Comparison of ENCODE assay signal across 6 cellular contexts in the genomic region with DNA sequence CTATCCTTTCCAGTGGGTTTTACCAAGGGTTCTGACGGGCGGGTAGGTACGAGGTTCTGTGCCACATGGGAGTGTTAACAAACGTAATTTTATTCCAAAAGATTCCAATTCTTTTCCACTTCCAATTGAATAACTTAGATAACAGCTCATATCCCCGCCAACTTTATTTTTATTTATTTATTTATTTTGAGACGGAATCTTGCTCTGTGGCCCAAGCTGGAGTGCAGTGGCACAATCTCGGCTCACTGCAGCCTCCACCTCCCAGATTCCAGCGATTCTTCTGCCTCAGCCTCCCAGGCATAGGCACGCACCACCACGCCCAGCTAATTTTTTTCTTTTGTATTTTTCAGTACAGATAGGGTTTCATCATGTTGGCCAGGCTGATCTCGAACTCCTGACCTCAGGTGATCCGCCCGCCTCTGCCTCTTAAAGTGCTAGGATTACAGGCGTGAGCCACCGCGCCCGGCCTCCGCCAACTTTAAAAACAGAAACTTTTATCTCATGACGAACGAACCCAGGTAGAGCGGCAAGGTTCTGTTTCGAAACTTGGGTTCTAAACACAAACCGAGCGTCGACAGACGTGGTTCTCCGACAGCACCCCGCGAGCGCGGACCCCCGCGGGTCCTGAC. TPM values are rescaled to one million over a fixed set of nuclear protein-coding genes. Genes with fewer than 3 reads are reported as not detected.
DNase-seq lines count a peak whose midpoint lies in the region; ATAC-seq and TF ChIP-seq lines count a peak whose summit lies in the region.

No MANE protein-coding gene starts in this region.

- no peaks in the 10 kb centered on the region for H3K27me3 ChIP-seq in PC-3 (ENCODE audit: low read length)
- H3K27me3 ChIP-seq in dorsolateral prefrontal cortex: no peaks in the 10 kb centered on the region
- H3K27me3 ChIP-seq in psoas muscle (ENCODE audit: insufficient read depth in 3 of 3, low read length in 2 of 3): no peaks in the 10 kb centered on the region

- peak overlapping the region; percentile 85 for H3K4me2 ChIP-seq in PC-3 (ENCODE audit: low read length)

- BruUV-seq in PC-3 (replicated peaks; lab: Mats Ljungman, UMichigan): TSS peak; percentile 68

- H3K9me2 ChIP-seq in PC-3 (replicated peaks; ENCODE audit: low read length): no peaks in the 10 kb centered on the region

- H3F3A ChIP-seq in PC-3 (ENCODE audit: low read length, unreplicated experiment): peaks cover 4% of the 10 kb centered on the region

- TF ChIP-seq CTCF in PC-3 (conservative IDR thresholded peaks at IDR 0.05; ENCODE audit: low read depth, low read length) (no peak), dorsolateral prefrontal cortex (IDR thresholded peaks at IDR 0.05 in 54 of 56, conservative IDR thresholded peaks at IDR 0.05 in 2 of 56; ENCODE audit: low read depth in 1 of 56, partially characterized antibody in 56 of 56) (no peak), psoas muscle (IDR thresholded peaks at IDR 0.05) (no peak)

- H4K20me1 ChIP-seq in PC-3 (ENCODE audit: low read length): no peaks in the 10 kb centered on the region

- H3K27ac ChIP-seq in PC-3 (ENCODE audit: low read length) (peak overlapping the region; percentile 67; the same call in 1 of the 2 replicates), dorsolateral prefrontal cortex (peak overlapping the region in 51 of 59 donors; percentile 44 to 97 (median 93)), psoas muscle (peak overlapping the region; percentile 87)

- peaks cover 9% of the 10 kb centered on the region for H3K4me1 ChIP-seq in PC-3 (ENCODE audit: insufficient read depth, low read length)
- peaks cover 18% of the 10 kb centered on the region for H3K4me1 ChIP-seq in psoas muscle

- peak; percentile 73 for DNase-seq in Caki2 (ENCODE audit: low read depth)
- DNase-seq in PC-3: no peak
- no peak for DNase-seq in dorsolateral prefrontal cortex
- DNase-seq in psoas muscle: peak in 1 of 2 donors; percentile 71
- no peak for DNase-seq in ecto neural progenitor cell (ENCODE audit: low spot score)

- H3K9ac ChIP-seq in PC-3 (ENCODE audit: low read length): peak overlapping the region; percentile 72

- intact Hi-C loops in PC-3 (cut with micrococcal nuclease): no loop called here
- intact Hi-C loops in dorsolateral prefrontal cortex (cut with DNase I): loop anchor here (2.0 to 5.0 kb wide), 2 partner anchors 28 to 43 kb away; partner anchors contain the start of genes MLST8 (in 2 of the 2) and E4F1 (in 1 of the 2)
- intact Hi-C loops in psoas muscle (cut with DNase I): loop anchor here in 1 of 2 donors (1.0 to 5.0 kb wide), 3 partner anchors 33 to 93 kb away; partner anchors contain the start of gene TRAF7

- in situ Hi-C loops in Caki2 (cut with HindIII; ENCODE audit: low pct_unique_long_range_greater_than_20kb, low sequenced_read_pairs): no loop called here

- CTCF ChIA-PET in PC-3 (lab: Charles Lee): interaction anchor here (0.6 to 1.8 kb wide), 4 partner anchors 26 to 189 kb away, joined by 3 to 18 read pairs (median 5); no protein-coding TSS in a partner anchor

- ATAC-seq in PC-3 (peak; percentile 10), psoas muscle (peak; percentile 0 to 41 (median 8)), GM19324 (IDR thresholded peaks at IDR 0.05; ENCODE audit: low FRiP score, unreplicated experiment) (no peak)

- H3K4me3 ChIP-seq in PC-3 (ENCODE audit: low read length) (peak overlapping the region; percentile 81), dorsolateral prefrontal cortex (peak overlapping the region; percentile 55 to 90 (median 74)), psoas muscle (peak overlapping the region; percentile 73)

- H2AFZ ChIP-seq in PC-3 (ENCODE audit: low read length): no peak overlapping the region

- H3K36me3 ChIP-seq in PC-3 (ENCODE audit: low read depth, low read length) (peaks cover 13% of the 10 kb centered on the region; the same call in 1 of the 2 replicates), psoas muscle (ENCODE audit: insufficient read depth in 1 of 2, low read depth in 1 of 2) (peaks cover 11 to 61% of the 10 kb centered on the region in 2 donors)

- H3K79me2 ChIP-seq in PC-3 (ENCODE audit: low read length): peaks cover 26% of the 10 kb centered on the region

- H3K9me3 ChIP-seq in PC-3 (ENCODE audit: low read length) (no peaks in the 10 kb centered on the region), psoas muscle (no peaks in the 10 kb centered on the region)

- 3% methylated on average over 28 to 33 of the region's 33 CpGs for WGBS in psoas muscle, 3 donors

- POLR2A ChIA-PET in PC-3 (lab: Charles Lee; ENCODE audit: unreplicated experiment): interaction anchor here (0.6 to 0.7 kb wide), 2 partner anchors 57 to 58 kb away, joined by 3 to 8 read pairs; no protein-coding TSS in a partner anchor

RNA-seq across cellular contexts. Expression of gene ECI1, which starts 0.6 kb away (rescaled TPM):
- 120 and 165 TPM in 2 replicates for total RNA-seq in Caki2 (2014; rRNA removed; shearing (Covaris generic); ENCODE audit: low replicate concordance)
- total RNA-seq in PC-3 (2014; rRNA removed) (71.7 and 90.5 TPM in 2 replicates), dorsolateral prefrontal cortex (10 to 100 TPM; 24.9 to 65.0 (median 34.8) TPM), psoas muscle (100 to 1,000 TPM; 103 to 143 (median 126) TPM)
- 100 to 1,000 TPM in 2 of 3 donors, 10 to 100 TPM in 1; 81.7 to 205 (median 183) TPM for polyA plus RNA-seq in psoas muscle

RNA-seq across cellular contexts. Expression of gene DNASE1L2, which starts 14.5 kb away (rescaled TPM):
- 0.98 TPM in 1 of 2 replicates, not detected in the other for total RNA-seq in Caki2 (2014; rRNA removed; shearing (Covaris generic); ENCODE audit: low replicate concordance)
- total RNA-seq in PC-3 (2014; rRNA removed) (1.6 and 2.7 TPM in 2 replicates), dorsolateral prefrontal cortex (10 to 100 TPM in 40 of 120 experiments, 1 to 10 TPM in 80; 2.9 to 21.6 (median 8.2) TPM), psoas muscle (1 to 10 TPM in 1 of 4 donors, under 1 TPM in 3; 0.28 to 1.2 (median 0.60) TPM)
- polyA plus RNA-seq in psoas muscle: under 1 TPM; 0.17 to 0.35 (median 0.30) TPM

RNA-seq across cellular contexts. Expression of gene RNPS1, which starts 17.2 kb away (rescaled TPM):
- total RNA-seq in Caki2 (2014; rRNA removed; shearing (Covaris generic); ENCODE audit: low replicate concordance): 151 and 155 TPM in 2 replicates
- total RNA-seq in PC-3 (2014; rRNA removed) (131 and 154 TPM in 2 replicates), dorsolateral prefrontal cortex (100 to 1,000 TPM; 162 to 285 (median 225) TPM), psoas muscle (100 to 1,000 TPM; 165 to 251 (median 187) TPM)
- polyA plus RNA-seq in psoas muscle: 100 to 1,000 TPM; 193 to 441 (median 352) TPM

RNA-seq across cellular contexts. Expression of gene E4F1, which starts 27.4 kb away (rescaled TPM):
- 45.6 and 67.7 TPM in 2 replicates for total RNA-seq in Caki2 (2014; rRNA removed; shearing (Covaris generic); ENCODE audit: low replicate concordance)
- 49.0 and 57.7 TPM in 2 replicates for total RNA-seq in PC-3 (2014; rRNA removed)
- 10 to 100 TPM; 22.7 to 49.6 (median 30.9) TPM for total RNA-seq in dorsolateral prefrontal cortex
- total RNA-seq in psoas muscle: 10 to 100 TPM; 11.1 to 22.9 (median 12.8) TPM
- polyA plus RNA-seq in psoas muscle: 10 to 100 TPM; 16.8 to 21.8 (median 19.1) TPM

RNA-seq across cellular contexts. Expression of gene PGP, which starts 36.1 kb away (rescaled TPM):
- total RNA-seq in Caki2 (2014; rRNA removed; shearing (Covaris generic); ENCODE audit: low replicate concordance): 59.6 and 78.5 TPM in 2 replicates
- total RNA-seq in PC-3 (2014; rRNA removed) (46.0 and 58.1 TPM in 2 replicates), dorsolateral prefrontal cortex (10 to 100 TPM; 29.8 to 66.3 (median 45.6) TPM), psoas muscle (10 to 100 TPM; 27.2 to 35.9 (median 29.8) TPM)
- 10 to 100 TPM; 20.9 to 27.4 (median 24.0) TPM for polyA plus RNA-seq in psoas muscle
